In the genomic region with DNA sequence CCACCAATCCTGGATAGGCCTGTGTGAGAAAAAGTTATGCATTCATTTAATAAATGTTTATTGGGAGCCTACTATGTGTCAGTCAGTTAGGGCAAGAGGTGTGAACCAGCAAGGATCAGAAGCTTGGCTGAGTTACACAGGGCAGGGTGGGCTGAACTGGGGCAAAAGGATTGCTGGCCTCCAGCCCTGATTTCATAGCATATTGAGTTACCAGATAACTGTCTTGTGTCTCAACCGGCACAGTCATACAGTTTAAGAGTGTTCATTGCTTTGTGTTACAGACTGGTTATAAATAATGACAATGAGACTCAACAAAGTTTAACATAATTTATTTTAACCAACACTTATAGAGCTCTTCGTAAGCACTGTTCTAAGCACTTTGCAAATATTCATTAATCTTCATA, we compare ENCODE assay signal across 15 cellular contexts.
DNase-seq lines count a peak whose midpoint lies in the region; ATAC-seq, FAIRE-seq and TF ChIP-seq lines count a peak whose summit lies in the region.
"Had no signal": no experiment of that assay in that cellular context is flagged by ENCODE, and none has a peak within 500 bp of the region (broad histone marks: within the 10 kb centered on the region; RNA-seq: fewer than 3 reads in every experiment).

No MANE protein-coding gene starts in this region.

- no peak overlapping the region for H3K27ac ChIP-seq in mesendoderm (ENCODE audit: low read depth, low read length)
- no peak overlapping the region for H3K27ac ChIP-seq in spleen
- H3K27ac ChIP-seq: cardiac muscle cell, suprapubic skin had no signal

- no peak overlapping the region for H3K18ac ChIP-seq in mesendoderm (ENCODE audit: low read length)

- no peak overlapping the region for H3K9ac ChIP-seq in mesendoderm (ENCODE audit: low read length)

- no peak overlapping the region for H3K4ac ChIP-seq in mesendoderm (ENCODE audit: low read depth, low read length)

- H3K4me2 ChIP-seq in mesendoderm (ENCODE audit: low read length) = no peak overlapping the region

- H2AK5ac ChIP-seq in mesendoderm (ENCODE audit: low read length) = no peak overlapping the region

- H3K36me3 ChIP-seq in mesendoderm (ENCODE audit: control insufficient read depth, insufficient read depth, low read length) (no peaks in the 10 kb centered on the region), spleen (no peaks in the 10 kb centered on the region)
- H3K36me3 ChIP-seq: cardiac muscle cell, suprapubic skin had no signal

- TF ChIP-seq CTCF in spleen (IDR thresholded peaks at IDR 0.05 in 8 of 11, conservative IDR thresholded peaks at IDR 0.05 in 3 of 11) = no peak

- ATAC-seq in activated naive CD4-positive, alpha-beta T cell treated with anti-CD3 and anti-CD28 coated beads, Interleukin-2, amount 50 U/mL, for 72 hours = no peak
- ATAC-seq: naive thymus-derived CD4-positive, alpha-beta T cell had no signal

- no peak overlapping the region for H3K4me3 ChIP-seq in mesendoderm (ENCODE audit: low read length)
- H3K4me3 ChIP-seq in spleen = no peak overlapping the region
- H3K4me3 ChIP-seq: cardiac muscle cell, suprapubic skin had no signal

- H3K27me3 ChIP-seq in mesendoderm (ENCODE audit: insufficient read depth, low read length, poor library complexity) (no peaks in the 10 kb centered on the region), spleen (replicated peaks in 1 of 7) (no peaks in the 10 kb centered on the region)
- H3K27me3 ChIP-seq: cardiac muscle cell, suprapubic skin had no signal

- DNase-seq in GM12891 (ENCODE audit: insufficient read length, low spot score) (no peak), RCC 7860 (ENCODE audit: low spot score) (peak; percentile 61), fibroblast of gingiva (ENCODE audit: low read depth) (peak; percentile 35), renal cortical epithelial cell (ENCODE audit: low read depth) (peak; percentile 83), mesendoderm (no peak), NCI-H1694 treated with DMSO at 0.1 percent for 48 hours (lab: John Stamatoyannopoulos, UW) (no peak), spleen (no peak)
- no peak for DNase-seq in activated naive CD4-positive, alpha-beta T cell treated with anti-CD3 and anti-CD28 coated beads, Interleukin-2, amount 50 U/mL, for 72 hours (ENCODE audit: low spot score in 2 of 2)
- DNase-seq: activated CD8-positive, alpha-beta memory T cell treated with anti-CD3 and anti-CD28 coated beads for 24 hours; hippocampal formation; naive thymus-derived CD4-positive, alpha-beta T cell; stimulated activated CD4-positive, alpha-beta T cell treated with anti-CD3 and anti-CD28 coated beads, Interleukin-2, amount 100 ng/mL, for 24 hours had no signal

- no peak overlapping the region for H3K23ac ChIP-seq in mesendoderm (ENCODE audit: low read length)

- no peak overlapping the region for H4K8ac ChIP-seq in mesendoderm (ENCODE audit: low read depth, low read length)

- no peaks in the 10 kb centered on the region for H3K9me3 Mint-ChIP-seq in activated naive CD4-positive, alpha-beta T cell treated with anti-CD3 and anti-CD28 coated beads, Interleukin-2, amount 50 U/mL, for 72 hours
- H3K9me3 Mint-ChIP-seq: naive thymus-derived CD4-positive, alpha-beta T cell had no signal

- H3K79me1 ChIP-seq in mesendoderm (ENCODE audit: low read length) = no peaks in the 10 kb centered on the region

- FAIRE-seq in GM12891 (lab: Jason Lieb, UNC) = peak; percentile 35
- no peak for FAIRE-seq in RCC 7860 (lab: Jason Lieb, UNC)
- FAIRE-seq: G401.6 had no signal

- H3K36me3 Mint-ChIP-seq in activated naive CD4-positive, alpha-beta T cell treated with anti-CD3 and anti-CD28 coated beads, Interleukin-2, amount 50 U/mL, for 72 hours = no peaks in the 10 kb centered on the region
- H3K36me3 Mint-ChIP-seq: naive thymus-derived CD4-positive, alpha-beta T cell had no signal

- H3K9me3 ChIP-seq in spleen = no peaks in the 10 kb centered on the region
- H3K9me3 ChIP-seq: suprapubic skin had no signal

- intact Hi-C loops in spleen (cut with DNase I; ENCODE audit: low total_unique reads) = no loop called here

- no peak overlapping the region for H3K56ac ChIP-seq in mesendoderm (ENCODE audit: low read length)

- WGBS in mesendoderm (ENCODE audit: extremely low coverage, insufficient coverage, low lambda C conversion rate) = no CpG with 5 or more reads among the region's 2 CpGs
- WGBS in spleen, 5 donors = 74 to 87% (median 84%) methylated on average over 2 of the region's 2 CpGs

- H4K5ac ChIP-seq in mesendoderm (ENCODE audit: low read length) = no peak overlapping the region

- H2BK120ac ChIP-seq in mesendoderm (ENCODE audit: low read depth, low read length) = no peak overlapping the region

- no peaks in the 10 kb centered on the region for H3K79me2 ChIP-seq in mesendoderm (ENCODE audit: control insufficient read depth, insufficient read depth, low read length)

- no peak for TF ChIP-seq POLR2A in GM12891 (IDR thresholded peaks at IDR 0.05; ENCODE audit: low read depth, low read length)
- no peak for TF ChIP-seq POLR2A in spleen (IDR thresholded peaks at IDR 0.05)

- no peak overlapping the region for H2BK15ac ChIP-seq in mesendoderm (replicated peaks; ENCODE audit: low read depth)

- H2BK5ac ChIP-seq in mesendoderm (ENCODE audit: low read length) = no peak overlapping the region

- no peak overlapping the region for H3K27ac Mint-ChIP-seq in activated naive CD4-positive, alpha-beta T cell treated with anti-CD3 and anti-CD28 coated beads, Interleukin-2, amount 50 U/mL, for 72 hours
- H3K27ac Mint-ChIP-seq: naive thymus-derived CD4-positive, alpha-beta T cell had no signal

- H3K4me1 ChIP-seq in mesendoderm (ENCODE audit: control insufficient read depth, low read depth, low read length) (peaks cover 2% of the 10 kb centered on the region), spleen (peaks cover 0 to 53% (median 20%) of the 10 kb centered on the region in 6 donors)

TF ChIP-seq in GM12891, 5 proteins besides CTCF, POLR2A, EP300 and RAD21:
- TF ChIP-seq TAF1 (IDR thresholded peaks at IDR 0.05; ENCODE audit: low read depth, low read length) = no peak
- TF ChIP-seq POLR2AphosphoS5 (IDR thresholded peaks at IDR 0.05; ENCODE audit: low read depth, low read length) = no peak
- TF ChIP-seq SPI1 (IDR thresholded peaks at IDR 0.05; ENCODE audit: low read depth, low read length) = no peak
- no peak for TF ChIP-seq PAX5 (IDR thresholded peaks at IDR 0.05; ENCODE audit: insufficient read depth, low read length, severe bottlenecking)
- no peak for TF ChIP-seq POU2F2 (IDR thresholded peaks at IDR 0.05; ENCODE audit: low read depth, low read length)
TF ChIP-seq in GM12891: peak in this region for 0.

Comparison
In these comparisons a context has a peak if more than half of its experiments do, and no peak if none do; other contexts are left out.
1. DNase-seq: peak in RCC 7860 (single experiment), fibroblast of gingiva (single experiment) and renal cortical epithelial cell (single experiment); none in GM12891 (single experiment), mesendoderm (single experiment), NCI-H1694 treated with DMSO at 0.1 percent for 48 hours (single experiment), activated naive CD4-positive, alpha-beta T cell treated with anti-CD3 and anti-CD28 coated beads, Interleukin-2, amount 50 U/mL, for 72 hours (0 of 2) and spleen (single experiment).